ENCODE assay signal across 9 cellular contexts in the genomic region with DNA sequence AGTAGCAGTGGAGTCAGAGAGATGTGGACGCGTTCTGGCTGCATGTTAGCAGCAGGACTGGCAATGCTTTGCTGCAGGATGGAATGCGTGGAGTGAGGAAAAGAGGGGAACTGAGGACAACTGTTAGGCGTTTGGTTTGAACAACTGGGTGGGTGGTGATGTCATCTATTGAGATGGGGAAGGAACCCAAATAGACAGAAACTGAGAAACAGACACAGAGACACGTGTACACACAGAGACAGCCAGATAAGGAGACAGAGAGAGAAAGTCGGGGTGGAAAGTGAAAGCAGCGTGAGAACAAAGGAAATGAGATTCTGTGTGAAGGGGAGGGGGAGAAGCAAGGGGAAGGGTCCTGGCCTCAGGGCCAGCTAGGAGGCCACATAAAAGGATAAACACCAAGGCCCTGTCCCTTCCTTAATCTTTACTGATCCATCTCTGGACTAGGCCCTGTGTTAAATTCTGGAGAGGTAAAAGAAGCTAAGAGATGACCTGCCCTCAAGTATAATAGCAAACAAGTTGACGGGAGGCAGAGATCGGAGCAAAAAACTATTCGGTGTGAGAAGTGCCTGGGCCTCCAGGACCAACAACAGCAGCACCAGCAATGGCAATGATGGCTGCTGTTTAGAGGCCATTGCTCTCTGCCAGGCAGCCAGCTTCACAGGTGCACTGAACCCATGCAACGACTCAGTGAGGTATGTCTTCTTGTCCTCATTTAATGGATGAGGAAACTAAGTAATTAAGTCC. TPM values are rescaled to one million over a fixed set of nuclear protein-coding genes. Genes with fewer than 3 reads are reported as not detected.
DNase-seq lines count a peak whose midpoint lies in the region; ATAC-seq and TF ChIP-seq lines count a peak whose summit lies in the region.
"Had no signal": no experiment of that assay in that cellular context is flagged by ENCODE, and none has a peak within 500 bp of the region (broad histone marks: within the 10 kb centered on the region; RNA-seq: fewer than 3 reads in every experiment).

No MANE protein-coding gene starts in this region.

- no peaks in the 10 kb centered on the region for H3K36me3 Mint-ChIP-seq in CD4-positive, CD25-positive, alpha-beta regulatory T cell

- TF ChIP-seq CTCF in GM20000 (IDR thresholded peaks at IDR 0.05; ENCODE audit: extremely low read depth, missing control alignments) = no peak
- no peak for TF ChIP-seq CTCF in fibroblast of pulmonary artery (IDR thresholded peaks at IDR 0.05; ENCODE audit: low read length, missing control alignments)
- no peak for TF ChIP-seq CTCF in left lung (IDR thresholded peaks at IDR 0.05)

- peaks cover 12% of the 10 kb centered on the region for H3K27me3 Mint-ChIP-seq in CD4-positive, CD25-positive, alpha-beta regulatory T cell

- peaks cover 12% of the 10 kb centered on the region for H3K4me1 ChIP-seq in CD4-positive, CD25-positive, alpha-beta regulatory T cell (ENCODE audit: control insufficient read depth, insufficient read depth, low read length, poor library complexity, severe bottlenecking)
- H3K4me1 ChIP-seq in left lung = peaks cover 0 to 7% of the 10 kb centered on the region in 2 donors

- ATAC-seq in CD4-positive, CD25-positive, alpha-beta regulatory T cell (ENCODE audit: low read depth in 2 of 2) = peak; percentile 38 to 43
- ATAC-seq in left lung = no peak

- peak overlapping the region; percentile 85 for H3K4me3 ChIP-seq in CD4-positive, CD25-positive, alpha-beta regulatory T cell (ENCODE audit: low read depth, low read length)
- H3K4me3 ChIP-seq in fibroblast of pulmonary artery (replicated peaks; ENCODE audit: low read depth, low read length) = no peak overlapping the region
- no peak overlapping the region for H3K4me3 ChIP-seq in left lung

- peak overlapping the region; percentile 62 for H3K27ac ChIP-seq in CD4-positive, CD25-positive, alpha-beta regulatory T cell (ENCODE audit: insufficient read depth, low read length, poor library complexity, severe bottlenecking)
- no peak overlapping the region for H3K27ac ChIP-seq in left lung

- peaks cover 3 to 34% (median 16%) of the 10 kb centered on the region in 4 donors for H3K4me1 Mint-ChIP-seq in CD4-positive, CD25-positive, alpha-beta regulatory T cell

- no peaks in the 10 kb centered on the region for H3K27me3 ChIP-seq in CD4-positive, CD25-positive, alpha-beta regulatory T cell (ENCODE audit: control insufficient read depth, insufficient read depth, low read length)
- peaks cover 0 to 59% of the 10 kb centered on the region in 2 donors for H3K27me3 ChIP-seq in left lung

- peak overlapping the region; percentile 73 to 86 (median 74) for H3K4me3 Mint-ChIP-seq in CD4-positive, CD25-positive, alpha-beta regulatory T cell

- peak overlapping the region; percentile 88 to 91 (median 90) for H3K27ac Mint-ChIP-seq in CD4-positive, CD25-positive, alpha-beta regulatory T cell

- intact Hi-C loops in left lung (cut with DNase I) = no loop called here

- DNase-seq in CD4-positive, CD25-positive, alpha-beta regulatory T cell = peak in 2 of 3 donors; percentile 16 to 61
- DNase-seq in GM20000 (ENCODE audit: low spot score) (peak; percentile 87), MV-4-11 (lab: John Stamatoyannopoulos, UW) (peak; percentile 73), fibroblast of pulmonary artery (ENCODE audit: low read depth) (peak; percentile 8), left lung (no peak), NCI-H1417 treated with DMSO at 0.1 percent for 48 hours (lab: John Stamatoyannopoulos, UW) (no peak), NCI-H2029 (lab: John Stamatoyannopoulos, UW) (no peak), occipital lobe (lab: John Stamatoyannopoulos, UW) (no peak)
- DNase-seq: SHP77 treated with DMSO at 0.1 percent for 48 hours had no signal

- peaks cover 0 to 1% (median 0%) of the 10 kb centered on the region in 7 donors for H3K9me3 Mint-ChIP-seq in CD4-positive, CD25-positive, alpha-beta regulatory T cell

- no peaks in the 10 kb centered on the region for H3K9me3 ChIP-seq in CD4-positive, CD25-positive, alpha-beta regulatory T cell (ENCODE audit: control insufficient read depth in 2 of 2, low read length in 2 of 2)
- no peaks in the 10 kb centered on the region for H3K9me3 ChIP-seq in left lung

- H3K36me3 ChIP-seq in CD4-positive, CD25-positive, alpha-beta regulatory T cell (ENCODE audit: control insufficient read depth, insufficient read depth, low read length) = no peaks in the 10 kb centered on the region
- no peaks in the 10 kb centered on the region for H3K36me3 ChIP-seq in left lung

RNA-seq across cellular contexts. Expression of gene VWA5B1, which starts 31.6 kb away (rescaled TPM):
- not detected for total RNA-seq in CD4-positive, CD25-positive, alpha-beta regulatory T cell
- under 1 TPM in 1 of 4 donors, not detected in 3; 0.08 TPM for polyA plus RNA-seq in CD4-positive, CD25-positive, alpha-beta regulatory T cell
- under 1 TPM; 0.15 to 0.29 TPM for total RNA-seq in left lung
- 0.16 TPM for total RNA-seq in occipital lobe

Comparison
In these comparisons a context has a peak if more than half of its experiments do, and no peak if none do; other contexts are left out.
1. DNase-seq: peak in CD4-positive, CD25-positive, alpha-beta regulatory T cell (2 of 3), GM20000 (single experiment), MV-4-11 (single experiment) and fibroblast of pulmonary artery (single experiment); none in left lung (0 of 2), NCI-H1417 treated with DMSO at 0.1 percent for 48 hours (single experiment), NCI-H2029 (single experiment) and occipital lobe (single experiment).